1 cellular context compared by ENCODE assay signal in genomic region chr14:69260979-69261605, GRCh38.
A peak's percentile ranks its signal among the peaks of the same experiment; 100 is the strongest.
TF ChIP-seq lines count a peak whose summit lies in the region.

No MANE protein-coding gene starts in this region.

TF ChIP-seq in HepG2, 621 proteins besides CTCF, POLR2A, EP300 and RAD21 (continued from another document and continues in another):
- TF ChIP-seq HMGXB4 (CRISPR knock-in tag; IDR thresholded peaks at IDR 0.05; ENCODE audit: borderline replicate concordance in 1 of 2, low read depth in 1 of 2) (peak in 1 of 2 experiments; percentile 74; a peak in 2 of 4 replicates), MTA1 (CRISPR knock-in tag; IDR thresholded peaks at IDR 0.05; ENCODE audit: borderline replicate concordance) (peak; percentile 68; the same call in 1 of the 2 replicates), ZMYM4 (CRISPR knock-in tag; IDR thresholded peaks at IDR 0.05) (no peak), JDP2 (CRISPR knock-in tag; IDR thresholded peaks at IDR 0.05; ENCODE audit: borderline replicate concordance) (no peak), ZNF766 (CRISPR knock-in tag; IDR thresholded peaks at IDR 0.05; ENCODE audit: borderline replicate concordance) (no peak), ZNF577 (CRISPR knock-in tag; IDR thresholded peaks at IDR 0.05; ENCODE audit: borderline replicate concordance, low read depth) (no peak), HIVEP1 (CRISPR knock-in tag; IDR thresholded peaks at IDR 0.05) (no peak), ATF7-NPFF (CRISPR knock-in tag; IDR thresholded peaks at IDR 0.05; ENCODE audit: low read depth) (no peak), DMAP1 (CRISPR knock-in tag; IDR thresholded peaks at IDR 0.05) (no peak), ELK4 (CRISPR knock-in tag; IDR thresholded peaks at IDR 0.05; ENCODE audit: borderline replicate concordance) (no peak), ZFY (CRISPR knock-in tag; IDR thresholded peaks at IDR 0.05) (no peak; the same call in 1 of the 2 replicates), HNRNPL (IDR thresholded peaks at IDR 0.05; ENCODE audit: low read depth, low read length) (no peak), GPN1 (CRISPR knock-in tag; IDR thresholded peaks at IDR 0.05; ENCODE audit: borderline replicate concordance) (no peak), ZNF274 (CRISPR knock-in tag; IDR thresholded peaks at IDR 0.05) (0 out of 2 replicates have a peak, but pooled peaks have one; percentile 54), PATZ1 (CRISPR knock-in tag; IDR thresholded peaks at IDR 0.05) (peak; percentile 69), GATA4 (IDR thresholded peaks at IDR 0.05; ENCODE audit: borderline replicate concordance, low read depth) (no peak), PAXIP1 (CRISPR knock-in tag; conservative IDR thresholded peaks at IDR 0.05) (no peak), CEBPG (CRISPR knock-in tag; IDR thresholded peaks at IDR 0.05) (no peak), ZNF367 (CRISPR knock-in tag; IDR thresholded peaks at IDR 0.05; ENCODE audit: borderline replicate concordance) (no peak), ZSCAN30 (CRISPR knock-in tag; IDR thresholded peaks at IDR 0.05) (no peak), MBNL3 (CRISPR knock-in tag; conservative IDR thresholded peaks at IDR 0.05) (no peak), CREM (IDR thresholded peaks at IDR 0.05) (no peak), CREM (CRISPR knock-in tag; IDR thresholded peaks at IDR 0.05) (no peak), ZNF704 (CRISPR knock-in tag; IDR thresholded peaks at IDR 0.05; ENCODE audit: borderline replicate concordance) (no peak), ZNF335 (CRISPR knock-in tag; IDR thresholded peaks at IDR 0.05) (no peak), CENPT (CRISPR knock-in tag; IDR thresholded peaks at IDR 0.05; ENCODE audit: low read depth) (no peak), RBM39 (IDR thresholded peaks at IDR 0.05; ENCODE audit: low read depth, low read length, poor library complexity, severe bottlenecking) (no peak), MYNN (CRISPR knock-in tag; IDR thresholded peaks at IDR 0.05; ENCODE audit: low read depth) (no peak), HDAC1 (CRISPR knock-in tag; IDR thresholded peaks at IDR 0.05) (peak; percentile 44; the same call in 1 of the 2 replicates), ATF1 (CRISPR knock-in tag; IDR thresholded peaks at IDR 0.05) (no peak), RARG (CRISPR knock-in tag; IDR thresholded peaks at IDR 0.05; ENCODE audit: low read depth) (no peak), ZBTB46 (CRISPR knock-in tag; IDR thresholded peaks at IDR 0.05; ENCODE audit: borderline replicate concordance) (0 out of 2 replicates have a peak, but pooled peaks have one; percentile 62), ATM (IDR thresholded peaks at IDR 0.05; ENCODE audit: borderline replicate concordance) (no peak), YEATS4 (CRISPR knock-in tag; IDR thresholded peaks at IDR 0.05; ENCODE audit: borderline replicate concordance) (no peak), BCL6 (CRISPR knock-in tag; IDR thresholded peaks at IDR 0.05) (no peak), STAG1 (CRISPR knock-in tag; IDR thresholded peaks at IDR 0.05) (peak; percentile 54), HNRNPUL1 (IDR thresholded peaks at IDR 0.05; ENCODE audit: low read depth, low read length) (no peak), ZNF383 (CRISPR knock-in tag; IDR thresholded peaks at IDR 0.05; ENCODE audit: borderline replicate concordance) (no peak), FOSL2 (CRISPR knock-in tag; IDR thresholded peaks at IDR 0.05) (no peak), MEIS2 (CRISPR knock-in tag; IDR thresholded peaks at IDR 0.05) (no peak), ELF1 (CRISPR knock-in tag; IDR thresholded peaks at IDR 0.05) (no peak), NFE2L1 (CRISPR knock-in tag; IDR thresholded peaks at IDR 0.05; ENCODE audit: borderline replicate concordance) (no peak), SSRP1 (CRISPR knock-in tag; IDR thresholded peaks at IDR 0.05) (no peak), KLF15 (CRISPR knock-in tag; IDR thresholded peaks at IDR 0.05; ENCODE audit: borderline replicate concordance) (no peak), GTF3A (CRISPR knock-in tag; conservative IDR thresholded peaks at IDR 0.05) (0 out of 2 replicates have a peak, but pooled peaks have one; percentile 57), RBM22 (optimal IDR thresholded peaks at IDR 0.05; ENCODE audit: low read length) (no peak), PHF5A (CRISPR knock-in tag; IDR thresholded peaks at IDR 0.05; ENCODE audit: low read depth, unreplicated experiment) (no peak), MED1 (CRISPR knock-in tag; IDR thresholded peaks at IDR 0.05) (no peak), AHDC1 (CRISPR knock-in tag; IDR thresholded peaks at IDR 0.05; ENCODE audit: borderline replicate concordance) (no peak), ZNF33B (CRISPR knock-in tag; IDR thresholded peaks at IDR 0.05) (no peak), SP4 (CRISPR knock-in tag; IDR thresholded peaks at IDR 0.05) (no peak), TEF (CRISPR knock-in tag; IDR thresholded peaks at IDR 0.05) (no peak), BRD4 (CRISPR knock-in tag; IDR thresholded peaks at IDR 0.05) (no peak), ATF7 (IDR thresholded peaks at IDR 0.05) (no peak), ATF7 (CRISPR knock-in tag; IDR thresholded peaks at IDR 0.05) (no peak), SUZ12 (IDR thresholded peaks at IDR 0.05; ENCODE audit: low read depth, low read length) (no peak), ZNF891 (CRISPR knock-in tag; IDR thresholded peaks at IDR 0.05) (no peak), MEIS1 (CRISPR knock-in tag; IDR thresholded peaks at IDR 0.05; ENCODE audit: borderline replicate concordance) (no peak)
